Comparison of ENCODE assay signal across 19 cellular contexts in the genomic region with DNA sequence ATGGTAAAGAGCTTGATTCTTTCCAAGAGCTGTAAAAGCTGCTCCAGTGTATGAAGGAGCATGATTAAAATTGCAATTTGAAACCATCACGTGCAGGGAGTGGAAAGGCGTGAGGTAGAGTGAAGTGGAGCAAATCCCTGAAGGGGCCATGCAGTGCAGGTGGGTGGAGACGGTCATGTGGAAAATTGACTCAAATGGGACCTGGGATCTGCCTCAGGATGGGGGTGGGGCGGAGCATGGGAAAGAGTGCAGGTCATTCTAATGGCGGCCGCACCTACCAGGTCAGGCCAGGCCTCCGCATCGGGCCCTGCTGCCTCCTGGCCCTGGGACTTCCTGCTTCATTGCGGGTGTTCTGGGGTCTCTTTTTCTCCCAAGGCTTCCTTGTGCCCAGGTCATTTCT. TPM values are rescaled to one million over a fixed set of nuclear protein-coding genes. Genes with fewer than 3 reads are reported as not detected.
A peak's percentile ranks its signal among the peaks of the same experiment; 100 is the strongest.
DNase-seq lines count a peak whose midpoint lies in the region; ATAC-seq and TF ChIP-seq lines count a peak whose summit lies in the region.
"Had no signal": no experiment of that assay in that cellular context is flagged by ENCODE, and none has a peak within 500 bp of the region (broad histone marks: within the 10 kb centered on the region; RNA-seq: fewer than 3 reads in every experiment).

No MANE protein-coding gene starts in this region.

- TF ChIP-seq CTCF in WTC11 (IDR thresholded peaks at IDR 0.05) (no peak), neural progenitor cell (IDR thresholded peaks at IDR 0.05) (no peak), left lung (IDR thresholded peaks at IDR 0.05) (no peak)

- H3K27me3 Mint-ChIP-seq in WTC11 (ENCODE audit: low read depth) (no peaks in the 10 kb centered on the region), neural progenitor cell (ENCODE audit: insufficient read depth, low read depth) (peaks cover 2% of the 10 kb centered on the region)

- no peaks in the 10 kb centered on the region for H3K9me3 ChIP-seq in neural progenitor cell (ENCODE audit: low read depth)
- H3K9me3 ChIP-seq in left lung = no peaks in the 10 kb centered on the region
- H3K9me3 ChIP-seq: Peyer's patch had no signal

- H3K4me3 ChIP-seq in neural progenitor cell = no peak overlapping the region
- H3K4me3 ChIP-seq in left lung = no peak overlapping the region
- H3K4me3 ChIP-seq: Peyer's patch had no signal

- CTCF ChIA-PET in WTC11 (lab: Charles Lee) = interaction anchor here (1.2 to 3.2 kb wide), 2 partner anchors 10 to 69 kb away, joined by 3 to 15 read pairs; no protein-coding TSS in a partner anchor

- no peak overlapping the region for H3K4me3 Mint-ChIP-seq in WTC11
- H3K4me3 Mint-ChIP-seq in neural progenitor cell = no peak overlapping the region
- H3K4me3 Mint-ChIP-seq: CD4-positive, CD25-positive, alpha-beta regulatory T cell; H9; HFFc6 had no signal

- no peaks in the 10 kb centered on the region for H3K9me3 Mint-ChIP-seq in WTC11
- H3K9me3 Mint-ChIP-seq in neural progenitor cell = peaks cover 3% of the 10 kb centered on the region
- H3K9me3 Mint-ChIP-seq: H9, HFFc6 had no signal

- H3K4me1 ChIP-seq in neural progenitor cell (peaks cover 4% of the 10 kb centered on the region), left lung (no peaks in the 10 kb centered on the region)
- H3K4me1 ChIP-seq: Peyer's patch had no signal

- peak; percentile 38 for DNase-seq in NCI-H1436 (lab: John Stamatoyannopoulos, UW)
- peak; percentile 86 for DNase-seq in NCI-H187 treated with DMSO at 0.1 percent for 48 hours (lab: John Stamatoyannopoulos, UW)
- no peak for DNase-seq in WTC11 (ENCODE audit: low spot score)
- no peak for DNase-seq in neural progenitor cell (ENCODE audit: low spot score)
- DNase-seq in left lung = no peak
- no peak for DNase-seq in DMS114 treated with DMSO at 0.1 percent for 48 hours (lab: John Stamatoyannopoulos, UW; ENCODE audit: unreplicated experiment)
- DNase-seq: CD4-positive, CD25-positive, alpha-beta regulatory T cell; DMS79 treated with DMSO at 0.1 percent for 48 hours; H9; HFFc6; MV-4-11; NCI-H1105 treated with DMSO at 0.1 percent for 48 hours; NCI-H1694 treated with DMSO at 0.1 percent for 48 hours; NCI-H774; Peyer's patch had no signal

- H4K20me1 ChIP-seq in neural progenitor cell (ENCODE audit: low read depth) = no peaks in the 10 kb centered on the region

- H3F3A ChIP-seq in neural progenitor cell (ENCODE audit: low read depth) = no peaks in the 10 kb centered on the region

- no peak overlapping the region for H3K27ac ChIP-seq in neural progenitor cell
- H3K27ac ChIP-seq in left lung = no peak overlapping the region
- H3K27ac ChIP-seq: Peyer's patch had no signal

- ATAC-seq in WTC11 = peak; percentile 61
- no peak for ATAC-seq in left lung
- no peak for ATAC-seq in HG02678 (IDR thresholded peaks at IDR 0.05; ENCODE audit: unreplicated experiment)
- ATAC-seq: SK-N-SH treated with all-trans-retinoic acid at 6 μM for 48 hours had no signal

- H3K4me2 ChIP-seq in neural progenitor cell = no peak overlapping the region

- no peaks in the 10 kb centered on the region for H3K27me3 ChIP-seq in neural progenitor cell
- no peaks in the 10 kb centered on the region for H3K27me3 ChIP-seq in left lung
- H3K27me3 ChIP-seq: Peyer's patch had no signal

- H3K27ac Mint-ChIP-seq in WTC11 (no peak overlapping the region), neural progenitor cell (peak overlapping the region; percentile 39)
- H3K27ac Mint-ChIP-seq: CD4-positive, CD25-positive, alpha-beta regulatory T cell; H9; HFFc6 had no signal

- H3K9ac ChIP-seq in neural progenitor cell = no peak overlapping the region

- intact Hi-C loops in left lung (cut with DNase I) = no loop called here

- H3K79me2 ChIP-seq in neural progenitor cell (ENCODE audit: low read depth) = no peaks in the 10 kb centered on the region

- peak overlapping the region; percentile 45 for H2AFZ ChIP-seq in neural progenitor cell (replicated peaks)

- POLR2A ChIA-PET in WTC11 (lab: Charles Lee) = no interaction called here

- peaks cover 4% of the 10 kb centered on the region for H3K4me1 Mint-ChIP-seq in WTC11
- peaks cover 17% of the 10 kb centered on the region for H3K4me1 Mint-ChIP-seq in neural progenitor cell

- H3K36me3 ChIP-seq in neural progenitor cell (no peaks in the 10 kb centered on the region), left lung (no peaks in the 10 kb centered on the region)
- H3K36me3 ChIP-seq: Peyer's patch had no signal

- no peaks in the 10 kb centered on the region for H3K36me3 Mint-ChIP-seq in WTC11
- H3K36me3 Mint-ChIP-seq in neural progenitor cell = no peaks in the 10 kb centered on the region
- H3K36me3 Mint-ChIP-seq: CD4-positive, CD25-positive, alpha-beta regulatory T cell had no signal

TF ChIP-seq in WTC11, 78 proteins besides CTCF, POLR2A, EP300 and RAD21 (continues in another document):
- no peak for TF ChIP-seq ATF1 (CRISPR knock-in tag; IDR thresholded peaks at IDR 0.05)
- no peak for TF ChIP-seq TEAD4 (CRISPR knock-in tag; IDR thresholded peaks at IDR 0.05)
- TF ChIP-seq, protein P1, sequence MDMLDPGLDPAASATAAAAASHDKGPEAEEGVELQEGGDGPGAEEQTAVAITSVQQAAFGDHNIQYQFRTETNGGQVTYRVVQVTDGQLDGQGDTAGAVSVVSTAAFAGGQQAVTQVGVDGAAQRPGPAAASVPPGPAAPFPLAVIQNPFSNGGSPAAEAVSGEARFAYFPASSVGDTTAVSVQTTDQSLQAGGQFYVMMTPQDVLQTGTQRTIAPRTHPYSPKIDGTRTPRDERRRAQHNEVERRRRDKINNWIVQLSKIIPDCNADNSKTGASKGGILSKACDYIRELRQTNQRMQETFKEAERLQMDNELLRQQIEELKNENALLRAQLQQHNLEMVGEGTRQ (CRISPR knock-in tag; IDR thresholded peaks at IDR 0.05) = no peak
- TF ChIP-seq SMAD4 (CRISPR knock-in tag; IDR thresholded peaks at IDR 0.05) = no peak
- TF ChIP-seq EMX1 (CRISPR knock-in tag; IDR thresholded peaks at IDR 0.05) = no peak
- TF ChIP-seq STAT6 (CRISPR knock-in tag; conservative IDR thresholded peaks at IDR 0.05; ENCODE audit: low read depth) = no peak
- no peak for TF ChIP-seq MAX (CRISPR knock-in tag; IDR thresholded peaks at IDR 0.05)
- no peak for TF ChIP-seq FOXP1 (CRISPR knock-in tag; IDR thresholded peaks at IDR 0.05; ENCODE audit: borderline replicate concordance)
- TF ChIP-seq, protein P2, sequence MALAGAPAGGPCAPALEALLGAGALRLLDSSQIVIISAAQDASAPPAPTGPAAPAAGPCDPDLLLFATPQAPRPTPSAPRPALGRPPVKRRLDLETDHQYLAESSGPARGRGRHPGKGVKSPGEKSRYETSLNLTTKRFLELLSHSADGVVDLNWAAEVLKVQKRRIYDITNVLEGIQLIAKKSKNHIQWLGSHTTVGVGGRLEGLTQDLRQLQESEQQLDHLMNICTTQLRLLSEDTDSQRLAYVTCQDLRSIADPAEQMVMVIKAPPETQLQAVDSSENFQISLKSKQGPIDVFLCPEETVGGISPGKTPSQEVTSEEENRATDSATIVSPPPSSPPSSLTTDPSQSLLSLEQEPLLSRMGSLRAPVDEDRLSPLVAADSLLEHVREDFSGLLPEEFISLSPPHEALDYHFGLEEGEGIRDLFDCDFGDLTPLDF (CRISPR knock-in tag; IDR thresholded peaks at IDR 0.05) = no peak
- TF ChIP-seq HMGA2 (CRISPR knock-in tag; IDR thresholded peaks at IDR 0.05) = no peak
- no peak for TF ChIP-seq CREM (CRISPR knock-in tag; IDR thresholded peaks at IDR 0.05)
- no peak for TF ChIP-seq IRF2 (CRISPR knock-in tag; IDR thresholded peaks at IDR 0.05; ENCODE audit: borderline replicate concordance, low read depth)
- TF ChIP-seq CBFB (CRISPR knock-in tag; IDR thresholded peaks at IDR 0.05; ENCODE audit: low read depth) = no peak
- TF ChIP-seq ATF2 (CRISPR knock-in tag; IDR thresholded peaks at IDR 0.05; ENCODE audit: borderline replicate concordance, low read depth) = no peak

RNA-seq across cellular contexts. Expression of gene TRIM60, which starts 25.3 kb away (rescaled TPM):
- total RNA-seq in WTC11 (2021) (not detected in 3 replicates), neural progenitor cell (ENCODE audit: low replicate concordance) (not detected in 2 replicates), left lung (not detected)
- total RNA-seq: CD4-positive, CD25-positive, alpha-beta regulatory T cell; H9; HFFc6; NCI-H460; OCI-LY7; Peyer's patch had no signal

RNA-seq across cellular contexts. Expression of gene TRIM61, which starts 29.0 kb away (rescaled TPM):
- total RNA-seq in WTC11 (2021) = 2.8 to 3.0 TPM (median 2.8 TPM) in 3 replicates
- total RNA-seq in neural progenitor cell (ENCODE audit: low replicate concordance) = not detected in 2 replicates
- total RNA-seq in left lung = 1 to 10 TPM; 1.5 to 3.1 TPM
- total RNA-seq: NCI-H460 had no signal

RNA-seq across cellular contexts. Expression of gene TRIM75, which starts 47.2 kb away (rescaled TPM):
- total RNA-seq in WTC11 (2021) (not detected in 3 replicates), neural progenitor cell (ENCODE audit: low replicate concordance) (not detected in 2 replicates), left lung (not detected)
- total RNA-seq: CD4-positive, CD25-positive, alpha-beta regulatory T cell; H9; HFFc6; NCI-H460; OCI-LY7; Peyer's patch had no signal

Comparison
In these comparisons a context has a peak if more than half of its experiments do, and no peak if none do; other contexts are left out.
1. DNase-seq: peak in NCI-H1436 (single experiment) and NCI-H187 treated with DMSO at 0.1 percent for 48 hours (single experiment); none in WTC11 (single experiment), neural progenitor cell (single experiment), left lung (0 of 2) and DMS114 treated with DMSO at 0.1 percent for 48 hours (single experiment).